In the genomic region with DNA sequence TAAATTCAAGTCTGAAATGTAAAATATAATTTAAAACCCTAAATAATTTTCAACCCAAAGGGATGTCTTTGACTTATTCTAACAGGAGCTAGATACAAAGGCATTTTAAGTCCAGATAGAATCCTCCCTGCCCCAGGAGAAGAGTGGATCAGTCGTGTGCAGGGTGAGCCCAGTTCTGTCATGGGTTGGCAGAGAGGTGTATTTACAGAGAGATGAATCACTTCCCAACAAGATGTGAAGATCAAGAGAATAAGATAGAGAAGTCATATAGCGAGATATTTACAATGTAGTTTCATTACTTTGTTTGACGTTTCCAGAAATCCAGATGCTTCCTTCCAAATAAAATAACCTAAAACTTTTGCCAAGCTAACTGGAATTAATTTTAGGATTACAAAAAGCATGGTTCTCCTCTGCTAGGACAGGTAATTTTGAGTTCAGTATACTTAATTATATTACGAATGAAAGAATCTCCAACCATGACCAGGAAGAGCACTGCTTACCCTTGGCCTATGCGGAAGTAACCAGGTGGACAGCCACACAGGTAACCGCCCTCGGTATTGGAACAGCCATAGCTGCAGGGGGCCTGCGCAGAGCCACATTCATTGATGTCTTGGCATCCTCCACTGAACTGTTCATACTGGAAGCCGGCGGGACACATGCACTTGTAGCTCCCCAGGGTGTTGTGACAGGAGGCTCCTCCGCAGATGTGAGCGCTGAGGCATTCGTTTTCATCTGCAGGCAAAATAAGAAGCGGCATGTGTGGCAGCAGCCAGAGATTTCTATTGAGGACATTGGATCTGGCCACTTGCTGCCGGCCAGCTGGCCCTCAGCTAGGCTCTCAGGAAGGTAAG, we compare ENCODE assay signal across 19 cellular contexts.
A peak's percentile ranks its signal among the peaks of the same experiment; 100 is the strongest.
DNase-seq lines count a peak whose midpoint lies in the region; ATAC-seq, FAIRE-seq and TF ChIP-seq lines count a peak whose summit lies in the region.
"Had no signal": no experiment of that assay in that cellular context is flagged by ENCODE, and none has a peak within 500 bp of the region (broad histone marks: within the 10 kb centered on the region; RNA-seq: fewer than 3 reads in every experiment).

No MANE protein-coding gene starts in this region.

- TF ChIP-seq CTCF in breast epithelium (IDR thresholded peaks at IDR 0.05) = no peak

- H3K9me3 ChIP-seq in breast epithelium = no peaks in the 10 kb centered on the region
- H3K9me3 ChIP-seq: Peyer's patch had no signal

- no peak for FAIRE-seq in HTR-8/SVneo (lab: Jason Lieb, UNC)
- FAIRE-seq: endometrium, H1 had no signal

- no peak for ATAC-seq in GM21390 (IDR thresholded peaks at IDR 0.05; ENCODE audit: unreplicated experiment)
- ATAC-seq: activated CD4-positive, CD25-positive, alpha-beta regulatory T cell treated with anti-CD3 and anti-CD28 coated beads, Interleukin-2, amount 50 U/mL, for 24 hours; activated naive CD4-positive, alpha-beta T cell treated with anti-CD3 and anti-CD28 coated beads, Interleukin-2, amount 50 U/mL, for 72 hours; natural killer cell treated with Interleukin-12 subunit alpha and Interleukin-12 subunit beta and Interleukin-15 and Interleukin-18, amount 100 ng/mL, for 72 hours had no signal

- no peaks in the 10 kb centered on the region for H3K36me3 ChIP-seq in breast epithelium

- no peak for TF ChIP-seq POLR2A in breast epithelium (IDR thresholded peaks at IDR 0.05)

- peak overlapping the region; percentile 12 to 68 for H3K27ac ChIP-seq in breast epithelium
- H3K27ac ChIP-seq: Peyer's patch had no signal

- no peaks in the 10 kb centered on the region for H3K4me1 ChIP-seq in breast epithelium
- H3K4me1 ChIP-seq: Peyer's patch had no signal

- no peaks in the 10 kb centered on the region for H3K27me3 ChIP-seq in breast epithelium
- H3K27me3 ChIP-seq: Peyer's patch had no signal

- peak; percentile 81 for DNase-seq in A172 (ENCODE audit: low spot score)
- DNase-seq in HT-29 (ENCODE audit: low spot score) = peak; percentile 65
- no peak for DNase-seq in breast epithelium (ENCODE audit: low spot score in 2 of 2)
- DNase-seq in iris pigment epithelial cell (ENCODE audit: low read depth) = peak; percentile 58
- DNase-seq in HTR-8/SVneo (ENCODE audit: insufficient read length, low spot score) = no peak
- no peak for DNase-seq in germinal center (ENCODE audit: low spot score)
- no peak for DNase-seq in pons (ENCODE audit: low spot score)
- DNase-seq: central memory CD4-positive, alpha-beta T cell; KG1; NCI-H1694; NCI-H524; Peyer's patch; stimulated activated naive CD4-positive, alpha-beta T cell had no signal

- H3K4me3 ChIP-seq in breast epithelium = no peak overlapping the region
- H3K4me3 ChIP-seq: Peyer's patch had no signal

- intact Hi-C loops in breast epithelium (cut with DNase I; ENCODE audit: low total_unique reads) = no loop called here

Comparison
In these comparisons a context has a peak if more than half of its experiments do, and no peak if none do; other contexts are left out.
1. DNase-seq: peak in A172 (single experiment), HT-29 (single experiment) and iris pigment epithelial cell (single experiment); none in breast epithelium (0 of 2), HTR-8/SVneo (single experiment), germinal center (single experiment) and pons (single experiment).